In genomic region chr10:124928545-124928944, GRCh38 we compare ENCODE assay signal across 1 cellular context.
TF ChIP-seq lines count a peak whose summit lies in the region.

No MANE protein-coding gene starts in this region.

TF ChIP-seq in K562, 482 proteins besides CTCF, POLR2A, EP300 and RAD21 (continued from another document):
- TF ChIP-seq DNMT1 (IDR thresholded peaks at IDR 0.05): no peak
- TF ChIP-seq ZNF830 (CRISPR knock-in tag; IDR thresholded peaks at IDR 0.05): no peak
- no peak for TF ChIP-seq BCL6 (CRISPR knock-in tag; IDR thresholded peaks at IDR 0.05)
- TF ChIP-seq ID3 (CRISPR knock-in tag; IDR thresholded peaks at IDR 0.05): no peak
- no peak for TF ChIP-seq ID3 (tag; IDR thresholded peaks at IDR 0.05)
- no peak for TF ChIP-seq SMARCC2 (IDR thresholded peaks at IDR 0.05; ENCODE audit: low read depth)
- TF ChIP-seq TFAP4 (CRISPR knock-in tag; IDR thresholded peaks at IDR 0.05; ENCODE audit: borderline replicate concordance): no peak
